In genomic region chr2:67322361-67323001, GRCh38 we compare ENCODE assay signal across 7 cellular contexts.
A peak's percentile ranks its signal among the peaks of the same experiment; 100 is the strongest.
DNase-seq lines count a peak whose midpoint lies in the region; ATAC-seq lines count a peak whose summit lies in the region.

No MANE protein-coding gene starts in this region.

- no peak overlapping the region for H3K27ac Mint-ChIP-seq in activated naive CD4-positive, alpha-beta T cell treated with anti-CD3 and anti-CD28 coated beads, Interleukin-2, amount 50 U/mL, for 72 hours

- DNase-seq in GOT3 (lab: John Stamatoyannopoulos, UW) = peak; percentile 1
- DNase-seq in NCI-H510A (lab: John Stamatoyannopoulos, UW) = peak; percentile 19
- peak; percentile 1 to 18 for DNase-seq in dermis microvascular lymphatic vessel endothelial cell (ENCODE audit: low read depth in 2 of 2)
- peak; percentile 49 for DNase-seq in mucosa of gallbladder (ENCODE audit: low spot score)
- no peak for DNase-seq in activated CD8-positive, alpha-beta memory T cell treated with anti-CD3 and anti-CD28 coated beads, Interleukin-2, amount 50 U/mL, for 48 hours
- DNase-seq in activated naive CD4-positive, alpha-beta T cell treated with anti-CD3 and anti-CD28 coated beads, Interleukin-2, amount 50 U/mL, for 72 hours (ENCODE audit: low spot score in 2 of 2) = no peak

- H3K9me3 Mint-ChIP-seq in activated naive CD4-positive, alpha-beta T cell treated with anti-CD3 and anti-CD28 coated beads, Interleukin-2, amount 50 U/mL, for 72 hours = no peaks in the 10 kb centered on the region

- no peak for ATAC-seq in GM18907 (IDR thresholded peaks at IDR 0.05; ENCODE audit: unreplicated experiment)
- ATAC-seq in activated naive CD4-positive, alpha-beta T cell treated with anti-CD3 and anti-CD28 coated beads, Interleukin-2, amount 50 U/mL, for 72 hours = no peak

- no peaks in the 10 kb centered on the region for H3K36me3 Mint-ChIP-seq in activated naive CD4-positive, alpha-beta T cell treated with anti-CD3 and anti-CD28 coated beads, Interleukin-2, amount 50 U/mL, for 72 hours

Comparison
In these comparisons a context has a peak if more than half of its experiments do, and no peak if none do; other contexts are left out.
1. DNase-seq: peak in GOT3 (single experiment), NCI-H510A (single experiment), dermis microvascular lymphatic vessel endothelial cell (2 of 2) and mucosa of gallbladder (single experiment); none in activated CD8-positive, alpha-beta memory T cell treated with anti-CD3 and anti-CD28 coated beads, Interleukin-2, amount 50 U/mL, for 48 hours (single experiment) and activated naive CD4-positive, alpha-beta T cell treated with anti-CD3 and anti-CD28 coated beads, Interleukin-2, amount 50 U/mL, for 72 hours (0 of 2).